Comparison of ENCODE assay signal across 18 cellular contexts in the genomic region with DNA sequence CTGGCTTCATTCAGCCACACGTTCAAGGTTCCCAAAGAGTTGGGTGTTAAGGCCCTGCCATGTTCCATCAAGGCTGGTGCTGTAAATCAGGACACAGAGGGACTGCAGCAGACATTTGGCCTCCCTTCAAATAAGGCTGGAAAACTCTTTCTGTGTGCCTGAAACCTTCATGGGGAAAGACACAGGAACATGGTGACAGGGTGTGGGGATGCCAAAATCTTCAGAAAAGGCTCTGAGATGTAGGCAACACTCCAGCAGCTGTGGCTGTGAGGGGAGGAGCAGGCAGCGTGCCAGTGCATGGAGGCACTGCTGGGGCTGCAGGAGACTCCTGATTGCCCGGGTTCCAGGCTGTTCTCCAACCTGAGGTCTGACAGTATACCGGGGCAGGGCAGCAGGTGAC. TPM values are rescaled to one million over a fixed set of nuclear protein-coding genes. Genes with fewer than 3 reads are reported as not detected.
DNase-seq lines count a peak whose midpoint lies in the region; ATAC-seq and TF ChIP-seq lines count a peak whose summit lies in the region.
"Had no signal": no experiment of that assay in that cellular context is flagged by ENCODE, and none has a peak within 500 bp of the region (broad histone marks: within the 10 kb centered on the region; RNA-seq: fewer than 3 reads in every experiment).

No MANE protein-coding gene starts in this region.

- no peaks in the 10 kb centered on the region for H3K27me3 Mint-ChIP-seq in endodermal cell (ENCODE audit: insufficient read depth)
- H3K27me3 Mint-ChIP-seq: activated naive CD8-positive, alpha-beta T cell treated with anti-CD3 and anti-CD28 coated beads, Interleukin-2, amount 10 ng/mL, durations not matched to agents 7 days and 5 days; naive thymus-derived CD8-positive, alpha-beta T cell had no signal

- peaks cover 12% of the 10 kb centered on the region for H3K36me3 Mint-ChIP-seq in endodermal cell (ENCODE audit: low read depth)

- H3K9me3 ChIP-seq in SJCRH30 (replicated peaks), result no peaks in the 10 kb centered on the region
- no peaks in the 10 kb centered on the region for H3K9me3 ChIP-seq in endodermal cell (ENCODE audit: control insufficient read depth, low read length)
- H3K9me3 ChIP-seq in neuronal stem cell (replicated peaks in 1 of 2; ENCODE audit: control insufficient read depth in 2 of 2, insufficient read depth in 1 of 2, low read depth in 1 of 2, low read length in 2 of 2), result no peaks in the 10 kb centered on the region
- H3K9me3 ChIP-seq: prostate gland had no signal

- H3K9ac ChIP-seq in endodermal cell (ENCODE audit: extremely low read depth, low read length, poor library complexity, severe bottlenecking) (no peak overlapping the region), neuronal stem cell (ENCODE audit: low read depth, low read length, poor library complexity) (no peak overlapping the region)

- H3K79me1 ChIP-seq in neuronal stem cell (ENCODE audit: low read depth, low read length), result no peaks in the 10 kb centered on the region

- no peak overlapping the region for H3K4me3 ChIP-seq in SJCRH30
- H3K4me3 ChIP-seq in endodermal cell (ENCODE audit: low read length), result no peak overlapping the region
- no peak overlapping the region for H3K4me3 ChIP-seq in neuronal stem cell (ENCODE audit: low read length in 2 of 2)
- H3K4me3 ChIP-seq: prostate gland had no signal

- H3K9me3 Mint-ChIP-seq in endodermal cell, result no peaks in the 10 kb centered on the region
- H3K9me3 Mint-ChIP-seq: activated naive CD8-positive, alpha-beta T cell treated with anti-CD3 and anti-CD28 coated beads, Interleukin-2, amount 10 ng/mL, durations not matched to agents 7 days and 5 days; activated T-helper 1 cell treated with anti-CD3 and anti-CD28 coated beads, Interleukin-12 subunit alpha, Interleukin-12 subunit beta, Interleukin-2, Interleukin-4 antibody, amounts not matched to agents 30 ng/mL and 10 ng/mL and 1 ng/mL, durations not matched to agents 14 hours and 24 hours and 36 hours; naive thymus-derived CD8-positive, alpha-beta T cell had no signal

- no peak overlapping the region for H3K23ac ChIP-seq in neuronal stem cell (ENCODE audit: low read depth, low read length, poor library complexity)

- peaks cover 35% of the 10 kb centered on the region for H3K4me1 Mint-ChIP-seq in endodermal cell

- H4K8ac ChIP-seq in neuronal stem cell (ENCODE audit: low read depth, low read length), result no peak overlapping the region

- H3K27me3 ChIP-seq in SJCRH30, result no peaks in the 10 kb centered on the region
- no peaks in the 10 kb centered on the region for H3K27me3 ChIP-seq in endodermal cell (ENCODE audit: control insufficient read depth, insufficient read depth, low read length, poor library complexity, severe bottlenecking)
- H3K27me3 ChIP-seq in neuronal stem cell (ENCODE audit: control insufficient read depth in 3 of 3, insufficient read depth in 3 of 3, low read depth in 1 of 3, low read length in 3 of 3), result no peaks in the 10 kb centered on the region

- DNase-seq in SJCRH30 (peak; percentile 36 to 62), endodermal cell (no peak), neuronal stem cell (ENCODE audit: low spot score) (no peak), superior temporal gyrus (ENCODE audit: extremely low spot score) (peak; percentile 77), SIG-M5 treated with dmso at 0.1 percent for 504 hours (lab: John Stamatoyannopoulos, UW; ENCODE audit: unreplicated experiment) (no peak), left cardiac atrium (no peak)
- DNase-seq in activated CD4-positive, alpha-beta T cell treated with anti-CD3 and anti-CD28 coated beads, Interleukin-2, amount 50 U/mL, for 48 hours, result no peak
- DNase-seq: activated CD8-positive, alpha-beta memory T cell treated with anti-CD3 and anti-CD28 coated beads for 24 hours; activated naive CD8-positive, alpha-beta T cell treated with anti-CD3 and anti-CD28 coated beads, Interleukin-2, amount 10 ng/mL, durations not matched to agents 7 days and 5 days; erythroblast; left ventricle myocardium superior; naive thymus-derived CD8-positive, alpha-beta T cell; T-helper 9 cell had no signal

- H3K27ac Mint-ChIP-seq in endodermal cell, result no peak overlapping the region
- H3K27ac Mint-ChIP-seq: activated naive CD8-positive, alpha-beta T cell treated with anti-CD3 and anti-CD28 coated beads, Interleukin-2, amount 10 ng/mL, durations not matched to agents 7 days and 5 days; activated T-helper 1 cell treated with anti-CD3 and anti-CD28 coated beads, Interleukin-12 subunit alpha, Interleukin-12 subunit beta, Interleukin-2, Interleukin-4 antibody, amounts not matched to agents 30 ng/mL and 10 ng/mL and 1 ng/mL, durations not matched to agents 14 hours and 24 hours and 36 hours; naive thymus-derived CD8-positive, alpha-beta T cell had no signal

- peak overlapping the region; percentile 0 for H2BK12ac ChIP-seq in neuronal stem cell (ENCODE audit: low read length)

- H3K36me3 ChIP-seq in SJCRH30, result 0 out of 2 replicates have a peak, but pooled peaks cover 8% of the 10 kb centered on the region
- H3K36me3 ChIP-seq in endodermal cell (ENCODE audit: control insufficient read depth, insufficient read depth, low read length), result peaks cover 31% of the 10 kb centered on the region
- H3K36me3 ChIP-seq in neuronal stem cell (replicated peaks in 1 of 2; ENCODE audit: control insufficient read depth in 2 of 2, insufficient read depth in 2 of 2, low read length in 2 of 2), result peaks cover 4 to 59% of the 10 kb centered on the region in 2 donors
- H3K36me3 ChIP-seq: prostate gland had no signal

- no peak for ATAC-seq in left cardiac atrium
- ATAC-seq: left ventricle myocardium superior; naive thymus-derived CD8-positive, alpha-beta T cell; SK-N-SH treated with all-trans-retinoic acid at 6 μM for 48 hours had no signal

- H3K18ac ChIP-seq in neuronal stem cell (ENCODE audit: low read length), result peak overlapping the region; percentile 81

- H3K27ac ChIP-seq in SJCRH30, result peak overlapping the region; percentile 100
- H3K27ac ChIP-seq in endodermal cell (ENCODE audit: low read depth, low read length), result peak overlapping the region; percentile 99
- H3K27ac ChIP-seq in neuronal stem cell (replicated peaks; ENCODE audit: low read length), result no peak overlapping the region
- H3K27ac ChIP-seq: prostate gland had no signal

- no peak overlapping the region for H3K4ac ChIP-seq in neuronal stem cell (ENCODE audit: low read length)

- no peak overlapping the region for H2BK15ac ChIP-seq in neuronal stem cell (ENCODE audit: low read length)

- H2BK5ac ChIP-seq in neuronal stem cell (ENCODE audit: low read length), result no peak overlapping the region

- H3K14ac ChIP-seq in neuronal stem cell (ENCODE audit: low read length), result no peak overlapping the region

- no peak for TF ChIP-seq CTCF in endodermal cell (conservative IDR thresholded peaks at IDR 0.05)

- no peak overlapping the region for H4K91ac ChIP-seq in neuronal stem cell (ENCODE audit: low read depth, low read length, poor library complexity)

- intact Hi-C loops in left cardiac atrium (cut with DNase I), result loop anchor here in 1 of 2 donors (10.0 kb wide), 1 partner anchor 249 kb away; no protein-coding TSS in a partner anchor

- no peak overlapping the region for H2AFZ ChIP-seq in neuronal stem cell (ENCODE audit: low read length)

- H2AK5ac ChIP-seq in neuronal stem cell (ENCODE audit: low read depth, low read length), result peak overlapping the region; percentile 48

- H3K4me2 ChIP-seq in neuronal stem cell (ENCODE audit: insufficient read depth, low read length, poor library complexity, severe bottlenecking), result no peak overlapping the region

- no peak overlapping the region for H3K4me3 Mint-ChIP-seq in endodermal cell
- H3K4me3 Mint-ChIP-seq: activated naive CD8-positive, alpha-beta T cell treated with anti-CD3 and anti-CD28 coated beads, Interleukin-2, amount 10 ng/mL, durations not matched to agents 7 days and 5 days; activated T-helper 1 cell treated with anti-CD3 and anti-CD28 coated beads, Interleukin-12 subunit alpha, Interleukin-12 subunit beta, Interleukin-2, Interleukin-4 antibody, amounts not matched to agents 30 ng/mL and 10 ng/mL and 1 ng/mL, durations not matched to agents 14 hours and 24 hours and 36 hours; naive thymus-derived CD8-positive, alpha-beta T cell had no signal

- WGBS in endodermal cell (ENCODE audit: insufficient coverage in 1 of 2, insufficient read length in 1 of 2), 2 experiments, result 94% methylated on average over 3 to 4 of the region's 4 CpGs
- no CpG with 5 or more reads among the region's 4 CpGs for WGBS in neuronal stem cell (ENCODE audit: extremely low coverage in 2 of 2, insufficient read length in 2 of 2, insufficient replicate concordance in 1 of 2), 2 donors

- H3K4me1 ChIP-seq in SJCRH30, result peaks cover 59% of the 10 kb centered on the region
- H3K4me1 ChIP-seq in endodermal cell (ENCODE audit: control insufficient read depth, insufficient read depth, low read length), result peaks cover 15% of the 10 kb centered on the region
- H3K4me1 ChIP-seq in neuronal stem cell (ENCODE audit: control insufficient read depth in 2 of 2, insufficient read depth in 1 of 2, low read depth in 1 of 2, low read length in 2 of 2), result peaks cover 15 to 25% of the 10 kb centered on the region in 2 donors
- H3K4me1 ChIP-seq: prostate gland had no signal

- H2BK120ac ChIP-seq in neuronal stem cell (ENCODE audit: low read depth, low read length), result no peak overlapping the region

RNA-seq across cellular contexts. Expression of gene POMT2, which starts 15.0 kb away (rescaled TPM):
- total RNA-seq in SJCRH30 (2014; rRNA removed; shearing (Covaris generic)), result 27.0 and 30.2 TPM in 2 replicates
- total RNA-seq in endodermal cell, result 10 to 100 TPM; 58.5 to 70.6 TPM
- 32.3 TPM for polyA plus RNA-seq in endodermal cell (2013, experiment 1 of 2)
- polyA plus RNA-seq in endodermal cell (2013, experiment 2 of 2), result 29.6 TPM
- 13.9 TPM for polyA plus RNA-seq in neuronal stem cell (2013, experiment 1 of 2)
- polyA plus RNA-seq in neuronal stem cell (2013, experiment 2 of 2), result 13.4 TPM
- total RNA-seq in left cardiac atrium, result 10 to 100 TPM; 20.8 to 25.5 TPM

RNA-seq across cellular contexts. Expression of gene GSTZ1, which starts 15.1 kb away (rescaled TPM):
- 10.3 and 14.3 TPM in 2 replicates for total RNA-seq in SJCRH30 (2014; rRNA removed; shearing (Covaris generic))
- total RNA-seq in endodermal cell, result 10 to 100 TPM; 38.3 to 40.4 TPM
- polyA plus RNA-seq in endodermal cell (2013, experiment 1 of 2), result 35.9 TPM
- polyA plus RNA-seq in endodermal cell (2013, experiment 2 of 2), result 37.6 TPM
- polyA plus RNA-seq in neuronal stem cell (2013, experiment 1 of 2), result 26.8 TPM
- polyA plus RNA-seq in neuronal stem cell (2013, experiment 2 of 2), result 25.2 TPM
- total RNA-seq in left cardiac atrium, result 1 to 10 TPM; 6.5 to 7.9 TPM

RNA-seq across cellular contexts. Expression of gene NGB, which starts 34.7 kb away (rescaled TPM):
- not detected in 2 replicates for total RNA-seq in SJCRH30 (2014; rRNA removed; shearing (Covaris generic))
- total RNA-seq in endodermal cell (not detected), left cardiac atrium (not detected)
- not detected for polyA plus RNA-seq in endodermal cell (2013, experiment 1 of 2)
- 0.12 TPM for polyA plus RNA-seq in endodermal cell (2013, experiment 2 of 2)
- not detected for polyA plus RNA-seq in neuronal stem cell (2013, experiment 1 of 2)
- polyA plus RNA-seq in neuronal stem cell (2013, experiment 2 of 2), result not detected
- total RNA-seq: activated naive CD8-positive, alpha-beta T cell treated with anti-CD3 and anti-CD28 coated beads, Interleukin-2, amount 10 ng/mL, durations not matched to agents 7 days and 5 days; activated T-helper 1 cell treated with anti-CD3 and anti-CD28 coated beads, Interleukin-12 subunit alpha, Interleukin-12 subunit beta, Interleukin-2, Interleukin-4 antibody, amounts not matched to agents 30 ng/mL and 10 ng/mL and 1 ng/mL, durations not matched to agents 14 hours and 24 hours and 36 hours; Daoy; left ventricle myocardium superior; M059J; naive thymus-derived CD8-positive, alpha-beta T cell had no signal
- polyA plus RNA-seq: naive thymus-derived CD8-positive, alpha-beta T cell had no signal

Comparison
In these comparisons a context has a peak if more than half of its experiments do, and no peak if none do; other contexts are left out.
1. DNase-seq: peak in SJCRH30 (2 of 2) and superior temporal gyrus (single experiment); none in endodermal cell (single experiment), neuronal stem cell (single experiment), activated CD4-positive, alpha-beta T cell treated with anti-CD3 and anti-CD28 coated beads, Interleukin-2, amount 50 U/mL, for 48 hours (0 of 2), SIG-M5 treated with dmso at 0.1 percent for 504 hours (single experiment) and left cardiac atrium (single experiment).